ENCODE assay signal across 9 cellular contexts in genomic region chr2:65070172-65070830, GRCh38. TPM values are rescaled to one million over a fixed set of nuclear protein-coding genes. Genes with fewer than 3 reads are reported as not detected.
DNase-seq lines count a peak whose midpoint lies in the region; ATAC-seq and TF ChIP-seq lines count a peak whose summit lies in the region.
"Had no signal": no experiment of that assay in that cellular context is flagged by ENCODE, and none has a peak within 500 bp of the region (broad histone marks: within the 10 kb centered on the region; RNA-seq: fewer than 3 reads in every experiment).

No MANE protein-coding gene starts in this region.

- H2BK15ac ChIP-seq in mesenchymal stem cell (ENCODE audit: low read depth, poor library complexity, severe bottlenecking), result peak overlapping the region; percentile 71

- DNase-seq in AG04450 (ENCODE audit: low read depth, low spot score) (no peak), MG63 (peak; percentile 60), choroid plexus epithelial cell (ENCODE audit: low read depth) (peak; percentile 48), mesenchymal stem cell (peak; percentile 62), NCI-H187 (lab: John Stamatoyannopoulos, UW) (no peak), NCI-H510A (lab: John Stamatoyannopoulos, UW) (no peak)
- DNase-seq: right lobe of liver had no signal

- POLR2A ChIA-PET in AG04450 (lab: Yijun Ruan, JAX), result interaction anchor here (0.6 to 1.0 kb wide), 2 partner anchors 32 to 60 kb away, joined by 3 to 4 read pairs; partner anchors contain the start of gene RAB1A

- no peak overlapping the region for H2BK5ac ChIP-seq in mesenchymal stem cell (ENCODE audit: low read depth, low read length, poor library complexity, severe bottlenecking)

- WGBS in mesenchymal stem cell, result 32% methylated on average over 8 of the region's 8 CpGs

- H3K14ac ChIP-seq in mesenchymal stem cell (ENCODE audit: low read length in 2 of 2), result no peak overlapping the region

- H3K27me3 ChIP-seq in AG04450 (ENCODE audit: control insufficient read depth, insufficient read depth, low read length) (no peaks in the 10 kb centered on the region), MG63 (no peaks in the 10 kb centered on the region), mesenchymal stem cell (ENCODE audit: control insufficient read depth in 1 of 2, insufficient read depth in 1 of 2, low read length in 2 of 2) (no peaks in the 10 kb centered on the region)
- H3K27me3 ChIP-seq: right lobe of liver had no signal

- peak overlapping the region; percentile 19 for H4K8ac ChIP-seq in mesenchymal stem cell (ENCODE audit: low read length)

- TF ChIP-seq CTCF in AG04450 (IDR thresholded peaks at IDR 0.05; ENCODE audit: low read depth, low read length) (peak; percentile 38), choroid plexus epithelial cell (conservative IDR thresholded peaks at IDR 0.05; ENCODE audit: low read depth, low read length) (peak; percentile 45)

- H3K4me3 ChIP-seq in AG04450 (ENCODE audit: low read depth, low read length) (no peak overlapping the region), MG63 (no peak overlapping the region), choroid plexus epithelial cell (ENCODE audit: low read depth, low read length) (no peak overlapping the region), mesenchymal stem cell (ENCODE audit: insufficient read depth in 1 of 2, low read depth in 1 of 2, low read length in 2 of 2) (no peak overlapping the region)
- H3K4me3 ChIP-seq: right lobe of liver had no signal

- H3K23ac ChIP-seq in mesenchymal stem cell (ENCODE audit: low read length in 2 of 2), result no peak overlapping the region

- H3K9ac ChIP-seq in mesenchymal stem cell (ENCODE audit: low read length), result peak overlapping the region; percentile 53

- CTCF ChIA-PET in AG04450 (lab: Charles Lee), result interaction anchor here (0.6 to 1.2 kb wide), 4 partner anchors 9 to 338 kb away, joined by 3 to 4 read pairs (median 3); no protein-coding TSS in a partner anchor

- no peak overlapping the region for H2BK120ac ChIP-seq in mesenchymal stem cell (ENCODE audit: low read depth, low read length)

- H3K27ac ChIP-seq in AG04450 (ENCODE audit: low read depth, low read length) (peak overlapping the region; percentile 70), mesenchymal stem cell (ENCODE audit: low read length, poor library complexity, severe bottlenecking) (peak overlapping the region; percentile 11)
- H3K27ac ChIP-seq: right lobe of liver had no signal

- no peak overlapping the region for H4K91ac ChIP-seq in mesenchymal stem cell (ENCODE audit: low read length)

- H3K9me3 ChIP-seq in AG04450 (ENCODE audit: control insufficient read depth, insufficient read depth, low read length) (no peaks in the 10 kb centered on the region), MG63 (no peaks in the 10 kb centered on the region), mesenchymal stem cell (ENCODE audit: control insufficient read depth, low read length) (no peaks in the 10 kb centered on the region)
- H3K9me3 ChIP-seq: right lobe of liver had no signal

- H2AFZ ChIP-seq in mesenchymal stem cell (ENCODE audit: low read depth, low read length), result no peak overlapping the region

- peaks cover 36% of the 10 kb centered on the region for H3K79me1 ChIP-seq in mesenchymal stem cell (replicated peaks; ENCODE audit: low read length, poor library complexity, severe bottlenecking)

- ATAC-seq in HG02981 (IDR thresholded peaks at IDR 0.05; ENCODE audit: unreplicated experiment) (no peak), HG02938 (IDR thresholded peaks at IDR 0.05; ENCODE audit: unreplicated experiment) (no peak)

- H3K4ac ChIP-seq in mesenchymal stem cell (ENCODE audit: low read depth in 1 of 2, low read length in 2 of 2), result peak overlapping the region in 1 of 2 experiments; percentile 52

- H2AK5ac ChIP-seq in mesenchymal stem cell (ENCODE audit: low read length, severe bottlenecking), result peak overlapping the region; percentile 49

- no peak overlapping the region for H3K4me2 ChIP-seq in mesenchymal stem cell (ENCODE audit: low read length, poor library complexity, severe bottlenecking)

- H3K18ac ChIP-seq in mesenchymal stem cell (ENCODE audit: low read depth in 1 of 2, low read length in 2 of 2), result peak overlapping the region in 1 of 2 experiments; percentile 68

- H3K4me1 ChIP-seq in mesenchymal stem cell (ENCODE audit: control insufficient read depth, insufficient read depth, low read depth, low read length), result peaks cover 30% of the 10 kb centered on the region

- no peak overlapping the region for H2BK12ac ChIP-seq in mesenchymal stem cell (ENCODE audit: low read length in 2 of 2)

- H3K36me3 ChIP-seq in MG63, result peaks cover 47% of the 10 kb centered on the region
- H3K36me3 ChIP-seq in mesenchymal stem cell (ENCODE audit: control insufficient read depth in 1 of 2, insufficient read depth in 2 of 2, low read depth in 1 of 2, low read length in 2 of 2), result peaks cover 41 to 62% of the 10 kb centered on the region in 2 experiments

RNA-seq across cellular contexts. Expression of gene CEP68, which starts 14.1 kb away (rescaled TPM):
- polyA plus RNA-seq in AG04450 (2011; rRNA removed), result 7.3 and 7.9 TPM in 2 replicates
- 8.6 and 8.9 TPM in 2 replicates for polyA minus RNA-seq in AG04450 (2011; rRNA and poly(A)+ RNA removed)
- 4.5 and 4.9 TPM in 2 replicates for total RNA-seq in MG63 (2014; rRNA removed; shearing (Covaris generic); ENCODE audit: low replicate concordance)
- 2.9 TPM for polyA plus RNA-seq in mesenchymal stem cell (2013, experiment 1 of 2)
- 3.2 TPM for polyA plus RNA-seq in mesenchymal stem cell (2013, experiment 2 of 2)

RNA-seq across cellular contexts. Expression of gene RAB1A, which starts 59.6 kb away (rescaled TPM):
- polyA plus RNA-seq in AG04450 (2011; rRNA removed), result 215 and 292 TPM in 2 replicates
- polyA minus RNA-seq in AG04450 (2011; rRNA and poly(A)+ RNA removed), result 63.2 and 80.4 TPM in 2 replicates
- 62.5 and 85.1 TPM in 2 replicates for total RNA-seq in MG63 (2014; rRNA removed; shearing (Covaris generic); ENCODE audit: low replicate concordance)
- polyA plus RNA-seq in mesenchymal stem cell (2013, experiment 1 of 2), result 263 TPM
- 275 TPM for polyA plus RNA-seq in mesenchymal stem cell (2013, experiment 2 of 2)

Comparison
In these comparisons a context has a peak if more than half of its experiments do, and no peak if none do; other contexts are left out.
1. DNase-seq: peak in MG63 (single experiment), choroid plexus epithelial cell (single experiment) and mesenchymal stem cell (single experiment); none in AG04450 (single experiment), NCI-H187 (0 of 2) and NCI-H510A (single experiment).